In genomic region chr2:96888082-96889011, GRCh38 we compare ENCODE assay signal across 10 cellular contexts. TPM values are rescaled to one million over a fixed set of nuclear protein-coding genes. Genes with fewer than 3 reads are reported as not detected.
DNase-seq lines count a peak whose midpoint lies in the region; ATAC-seq, FAIRE-seq and TF ChIP-seq lines count a peak whose summit lies in the region.
"Had no signal": no experiment of that assay in that cellular context is flagged by ENCODE, and none has a peak within 500 bp of the region (broad histone marks: within the 10 kb centered on the region; RNA-seq: fewer than 3 reads in every experiment).

No MANE protein-coding gene starts in this region.

- TF ChIP-seq CTCF in esophagus squamous epithelium (IDR thresholded peaks at IDR 0.05): no peak
- no peak for TF ChIP-seq CTCF in pancreas (IDR thresholded peaks at IDR 0.05)
- no peak for TF ChIP-seq CTCF in GM13977 (IDR thresholded peaks at IDR 0.05; ENCODE audit: extremely low read depth, insufficient read depth, missing control alignments)
- TF ChIP-seq CTCF in chondrocyte (IDR thresholded peaks at IDR 0.05): no peak

- H3K27me3 ChIP-seq in CD4-positive, CD25-positive, alpha-beta regulatory T cell (ENCODE audit: control insufficient read depth, insufficient read depth, low read length): no peaks in the 10 kb centered on the region
- no peaks in the 10 kb centered on the region for H3K27me3 ChIP-seq in esophagus squamous epithelium
- H3K27me3 ChIP-seq in pancreas: no peaks in the 10 kb centered on the region
- H3K27me3 ChIP-seq: SJSA1 had no signal

- no peak for TF ChIP-seq POLR2A in esophagus squamous epithelium (IDR thresholded peaks at IDR 0.05)

- H3K27ac Mint-ChIP-seq in CD4-positive, CD25-positive, alpha-beta regulatory T cell: peak overlapping the region; percentile 65 to 85 (median 83)
- H3K27ac Mint-ChIP-seq in chondrocyte (ENCODE audit: unreplicated experiment): no peak overlapping the region

- peaks cover 5 to 58% (median 8%) of the 10 kb centered on the region in 4 donors for H3K4me1 Mint-ChIP-seq in CD4-positive, CD25-positive, alpha-beta regulatory T cell
- H3K4me1 Mint-ChIP-seq in chondrocyte (ENCODE audit: low read depth): peaks cover 40% of the 10 kb centered on the region

- in situ Hi-C loops in GM13977 (cut with MboI; ENCODE audit: low pct_unique_long_range_greater_than_20kb, low sequenced_read_pairs, unreplicated experiment): no loop called here

- WGBS in esophagus squamous epithelium, 2 donors: 0 to 28% methylated on average over 1 to 7 of the region's 12 CpGs
- WGBS in pancreas, 2 donors: 34 to 39% methylated on average over 12 of the region's 12 CpGs

- peaks cover 20% of the 10 kb centered on the region for H3K4me1 ChIP-seq in CD4-positive, CD25-positive, alpha-beta regulatory T cell (ENCODE audit: control insufficient read depth, insufficient read depth, low read length, poor library complexity, severe bottlenecking)
- H3K4me1 ChIP-seq in esophagus squamous epithelium (peaks cover 69 to 100% (median 71%) of the 10 kb centered on the region in 3 donors), pancreas (peaks cover 0 to 8% (median 6%) of the 10 kb centered on the region in 3 donors)

- no peaks in the 10 kb centered on the region for H3K9me3 ChIP-seq in CD4-positive, CD25-positive, alpha-beta regulatory T cell (ENCODE audit: control insufficient read depth in 2 of 2, low read length in 2 of 2)
- H3K9me3 ChIP-seq in esophagus squamous epithelium (no peaks in the 10 kb centered on the region), pancreas (no peaks in the 10 kb centered on the region)
- H3K9me3 ChIP-seq: SJSA1 had no signal

- no peak overlapping the region for H3K4me3 Mint-ChIP-seq in CD4-positive, CD25-positive, alpha-beta regulatory T cell
- no peak overlapping the region for H3K4me3 Mint-ChIP-seq in chondrocyte (ENCODE audit: unreplicated experiment)

- ATAC-seq in CD4-positive, CD25-positive, alpha-beta regulatory T cell (ENCODE audit: low read depth in 2 of 2): peak in 1 of 2 donors; percentile 16
- ATAC-seq in pancreas: peak; percentile 56 to 86 (median 74)

- intact Hi-C loops in esophagus squamous epithelium (cut with DNase I) (no loop called here), pancreas (cut with DNase I) (no loop called here)

- FAIRE-seq in pancreas (lab: Jason Lieb, UNC): no peak

- no peak overlapping the region for H3K27ac ChIP-seq in CD4-positive, CD25-positive, alpha-beta regulatory T cell (ENCODE audit: insufficient read depth, low read length, poor library complexity, severe bottlenecking)
- H3K27ac ChIP-seq in esophagus squamous epithelium (peak overlapping the region; percentile 77 to 90 (median 82)), pancreas (peak overlapping the region in 3 of 4 donors; percentile 1 to 60 (median 41))
- H3K27ac ChIP-seq: SJSA1 had no signal

- no peak overlapping the region for H3K4me3 ChIP-seq in CD4-positive, CD25-positive, alpha-beta regulatory T cell (ENCODE audit: low read depth, low read length)
- H3K4me3 ChIP-seq in esophagus squamous epithelium (no peak overlapping the region), pancreas (no peak overlapping the region)
- H3K4me3 ChIP-seq: SJSA1 had no signal

- no peaks in the 10 kb centered on the region for H3K36me3 ChIP-seq in CD4-positive, CD25-positive, alpha-beta regulatory T cell (ENCODE audit: control insufficient read depth, insufficient read depth, low read length)
- no peaks in the 10 kb centered on the region for H3K36me3 ChIP-seq in esophagus squamous epithelium
- H3K36me3 ChIP-seq in pancreas: no peaks in the 10 kb centered on the region
- H3K36me3 ChIP-seq: SJSA1 had no signal

- H3K36me3 Mint-ChIP-seq in CD4-positive, CD25-positive, alpha-beta regulatory T cell: no peaks in the 10 kb centered on the region
- no peaks in the 10 kb centered on the region for H3K36me3 Mint-ChIP-seq in chondrocyte (ENCODE audit: low read depth)

- no peak for DNase-seq in CD4-positive, CD25-positive, alpha-beta regulatory T cell
- DNase-seq in NCI-H510A (lab: John Stamatoyannopoulos, UW) (peak; percentile 98), esophagus squamous epithelium (lab: John Stamatoyannopoulos, UW) (no peak), pancreas (peak in 4 of 6 donors; percentile 40 to 61 (median 57)), GM13977 (ENCODE audit: low spot score) (no peak), chondrocyte (ENCODE audit: low spot score) (no peak), COLO829 (ENCODE audit: low spot score) (no peak)
- no peak for DNase-seq in stimulated activated CD4-positive, alpha-beta T cell treated with anti-CD3 and anti-CD28 coated beads, Interleukin-12 subunit alpha, Interleukin-12 subunit beta, amount 100 ng/mL, for 4 hours
- DNase-seq: GF-D8 had no signal

- H3K9me3 Mint-ChIP-seq in CD4-positive, CD25-positive, alpha-beta regulatory T cell: no peaks in the 10 kb centered on the region
- H3K9me3 Mint-ChIP-seq in chondrocyte (ENCODE audit: low read depth): no peaks in the 10 kb centered on the region

- H3K27me3 Mint-ChIP-seq in CD4-positive, CD25-positive, alpha-beta regulatory T cell: no peaks in the 10 kb centered on the region
- H3K27me3 Mint-ChIP-seq in chondrocyte (ENCODE audit: low read depth): no peaks in the 10 kb centered on the region

RNA-seq across cellular contexts. Expression of gene SEMA4C, which starts 18.5 kb away (rescaled TPM):
- total RNA-seq in CD4-positive, CD25-positive, alpha-beta regulatory T cell: 23.3 TPM
- 1 to 10 TPM; 1.3 to 3.1 (median 2.2) TPM for polyA plus RNA-seq in CD4-positive, CD25-positive, alpha-beta regulatory T cell
- total RNA-seq in esophagus squamous epithelium: 10 to 100 TPM in 2 of 4 donors, 1 to 10 TPM in 2; 7.4 to 23.8 (median 12.8) TPM
- 10 to 100 TPM in 2 of 6 donors, 1 to 10 TPM in 4; 6.7 to 21.8 (median 8.3) TPM for total RNA-seq in pancreas
- 10 to 100 TPM; 14.0 to 17.2 TPM for polyA plus RNA-seq in pancreas
- total RNA-seq in chondrocyte: 20.4 to 26.7 TPM (median 24.8 TPM) in 3 replicates

RNA-seq across cellular contexts. Expression of gene ANKRD39, which starts 30.5 kb away (rescaled TPM):
- 31.9 TPM for total RNA-seq in CD4-positive, CD25-positive, alpha-beta regulatory T cell
- 10 to 100 TPM; 30.2 to 44.4 (median 37.6) TPM for polyA plus RNA-seq in CD4-positive, CD25-positive, alpha-beta regulatory T cell
- total RNA-seq in esophagus squamous epithelium (10 to 100 TPM in 3 of 4 donors, 1 to 10 TPM in 1; 7.1 to 17.2 (median 14.0) TPM), pancreas (1 to 10 TPM; 4.7 to 8.9 (median 5.7) TPM), chondrocyte (7.9 to 11.2 TPM (median 8.3 TPM) in 3 replicates)
- polyA plus RNA-seq in pancreas: 10 to 100 TPM; 13.2 to 14.9 TPM

RNA-seq across cellular contexts. Expression of gene ANKRD23, which starts 44.5 kb away (rescaled TPM):
- total RNA-seq in CD4-positive, CD25-positive, alpha-beta regulatory T cell: 16.4 TPM
- polyA plus RNA-seq in CD4-positive, CD25-positive, alpha-beta regulatory T cell: 1 to 10 TPM in 1 of 4 donors, under 1 TPM in 3; 0.68 to 1.1 (median 0.90) TPM
- total RNA-seq in esophagus squamous epithelium: 1 to 10 TPM in 3 of 4 donors, under 1 TPM in 1; 1.00 to 3.4 (median 2.1) TPM
- total RNA-seq in pancreas: 1 to 10 TPM in 5 of 6 donors, under 1 TPM in 1; 0.95 to 3.2 (median 2.4) TPM
- 10 to 100 TPM in 1 of 2 donors, 1 to 10 TPM in 1; 8.2 to 10.9 TPM for polyA plus RNA-seq in pancreas
- 1.9 to 4.4 TPM (median 3.2 TPM) in 3 replicates for total RNA-seq in chondrocyte

Comparison
In these comparisons a context has a peak if more than half of its experiments do, and no peak if none do; other contexts are left out.
1. DNase-seq: peak in NCI-H510A (single experiment) and pancreas (4 of 6); none in CD4-positive, CD25-positive, alpha-beta regulatory T cell (0 of 3), esophagus squamous epithelium (single experiment), GM13977 (single experiment), chondrocyte (single experiment), stimulated activated CD4-positive, alpha-beta T cell treated with anti-CD3 and anti-CD28 coated beads, Interleukin-12 subunit alpha, Interleukin-12 subunit beta, amount 100 ng/mL, for 4 hours (single experiment) and COLO829 (single experiment).